ENCODE assay signal across 22 cellular contexts in the genomic region with DNA sequence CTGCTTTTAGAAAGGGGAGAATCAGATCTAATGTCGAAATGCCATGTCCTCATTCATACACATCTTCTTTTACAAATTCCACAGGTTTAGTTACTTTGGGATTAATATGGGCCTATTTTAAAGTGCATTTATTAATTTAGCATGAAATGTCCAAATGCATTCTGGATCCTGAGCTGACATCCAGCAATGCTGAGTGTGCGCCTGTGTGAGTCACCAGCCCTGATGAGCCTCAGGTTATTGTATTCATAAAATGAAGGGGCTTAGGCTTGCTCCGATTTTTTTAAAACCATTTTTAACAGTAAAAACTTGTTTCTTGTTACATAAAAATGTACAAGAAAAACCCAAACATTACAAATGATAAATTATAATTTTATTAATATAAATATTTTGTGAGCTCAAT.
"Had no signal": no experiment of that assay in that cellular context is flagged by ENCODE, and none has a peak within 500 bp of the region (broad histone marks: within the 10 kb centered on the region; RNA-seq: fewer than 3 reads in every experiment).

No MANE protein-coding gene starts in this region.

- H3K27ac ChIP-seq: ascending aorta, body of pancreas, coronary artery had no signal

- H3K9me3 ChIP-seq: ascending aorta, body of pancreas had no signal

- DNase-seq: activated CD4-positive, alpha-beta T cell treated with anti-CD3 and anti-CD28 coated beads, Interleukin-2, amount 10 ng/mL, durations not matched to agents 24 days and 14 days; activated CD4-positive, alpha-beta T cell treated with anti-CD3 and anti-CD28 coated beads, Interleukin-2, amount 50 U/mL, for 48 hours; activated CD4-positive, CD25-positive, alpha-beta regulatory T cell treated with anti-CD3 and anti-CD28 coated beads, Interleukin-2, amount 50 U/mL, for 72 hours; activated CD8-positive, alpha-beta memory T cell treated with anti-CD3 and anti-CD28 coated beads, Interleukin-2, amount 10 ng/mL, durations not matched to agents 7 days and 5 days; activated effector memory CD4-positive, alpha-beta T cell treated with anti-CD3 and anti-CD28 coated beads, Interleukin-2, amount 50 U/mL, for 16 hours; activated naive CD4-positive, alpha-beta T cell treated with Interleukin-2 at 50 U/mL for 16 hours; activated naive CD8-positive, alpha-beta T cell treated with anti-CD3 and anti-CD28 coated beads, Interleukin-2, amount 50 U/mL, for 24 hours; activated T-cell treated with anti-CD3 and anti-CD28 coated beads, Interleukin-2, amount 50 U/mL, for 24 hours; amniotic stem cell; body of pancreas; central memory CD4-positive, alpha-beta T cell; Karpas-422; MM.1S; NCI-H2171 treated with DMSO at 0.1 percent for 48 hours; NCI-H226; NCI-H524 treated with DMSO at 0.1 percent for 48 hours; NCI-H82 had no signal

- H3K36me3 ChIP-seq: ascending aorta had no signal

- H3K4me3 ChIP-seq: ascending aorta, body of pancreas, coronary artery, K562 had no signal

- ATAC-seq: activated CD8-positive, alpha-beta memory T cell treated with anti-CD3 and anti-CD28 coated beads, Interleukin-2, amount 10 ng/mL, durations not matched to agents 7 days and 5 days; activated naive CD4-positive, alpha-beta T cell treated with anti-CD3 and anti-CD28 coated beads, Interleukin-2, amount 50 U/mL, for 72 hours; activated naive CD8-positive, alpha-beta T cell treated with anti-CD3 and anti-CD28 coated beads, Interleukin-2, amount 50 U/mL, for 24 hours; body of pancreas; K562; WTC11 had no signal

- H3K4me1 ChIP-seq: ascending aorta had no signal

- H3K27me3 ChIP-seq: ascending aorta, body of pancreas had no signal
